ENCODE assay signal across 24 cellular contexts in genomic region chr15:73017987-73018386, GRCh38.
"Had no signal": no experiment of that assay in that cellular context is flagged by ENCODE, and none has a peak within 500 bp of the region (broad histone marks: within the 10 kb centered on the region; RNA-seq: fewer than 3 reads in every experiment).

No MANE protein-coding gene starts in this region.

- H3K4me3 ChIP-seq: MG63, SJCRH30 had no signal

- DNase-seq: activated CD4-positive, alpha-beta memory T cell treated with anti-CD3 and anti-CD28 coated beads for 36 hours; activated CD4-positive, alpha-beta T cell treated with anti-CD3 and anti-CD28 coated beads, Interleukin-2, amount 10 ng/mL, durations not matched to agents 7 days and 5 days; activated CD4-positive, CD25-positive, alpha-beta regulatory T cell; activated CD8-positive, alpha-beta memory T cell treated with anti-CD3 and anti-CD28 coated beads for 24 hours; activated effector memory CD4-positive, alpha-beta T cell treated with anti-CD3 and anti-CD28 coated beads, Interleukin-2, amount 50 U/mL, for 16 hours; activated naive CD4-positive, alpha-beta T cell treated with anti-CD3 and anti-CD28 coated beads for 36 hours; activated T-cell treated with anti-CD3 and anti-CD28 coated beads, Interleukin-2, amount 50 U/mL, for 4 hours; amygdala; MG63; MV-4-11; NCI-H1092 treated with DMSO at 0.1 percent for 48 hours; NCI-H1436 treated with DMSO at 0.1 percent for 48 hours; NCI-H187; NCI-H2081; NCI-H2171 treated with DMSO at 0.1 percent for 48 hours; NCI-H345; NCI-H510A treated with DMSO at 0.1 percent for 48 hours; NCI-H774; NK-92 treated with Interleukin-12 subunit alpha and Interleukin-12 subunit beta, amount 100 ng/mL, for 24 hours; Right ventricle myocardium superior; RPMI8226; SJCRH30; SK-N-SH; T-helper 1 cell had no signal
